ENCODE assay signal across 13 cellular contexts in genomic region chr9:89677696-89678393, GRCh38.
DNase-seq lines count a peak whose midpoint lies in the region; ATAC-seq, FAIRE-seq and TF ChIP-seq lines count a peak whose summit lies in the region.
"Had no signal": no experiment of that assay in that cellular context is flagged by ENCODE, and none has a peak within 500 bp of the region (broad histone marks: within the 10 kb centered on the region; RNA-seq: fewer than 3 reads in every experiment).

No MANE protein-coding gene starts in this region.

- H3K4me3 ChIP-seq in KMS-11 (IDR thresholded peaks at IDR 0.05; ENCODE audit: insufficient read depth, low read depth, low read length), result no peak overlapping the region
- H3K4me3 ChIP-seq in fibroblast of pulmonary artery (replicated peaks; ENCODE audit: low read depth, low read length), result no peak overlapping the region
- H3K4me3 ChIP-seq in skeletal muscle cell (ENCODE audit: low read depth, low read length), result no peak overlapping the region
- H3K4me3 ChIP-seq in OCI-LY7 (ENCODE audit: low read depth, low read length, poor library complexity, severe bottlenecking), result no peak overlapping the region
- H3K4me3 ChIP-seq: lower lobe of right lung had no signal

- DNase-seq in NCI-H2196 treated with DMSO at 0.1 percent for 48 hours (lab: John Stamatoyannopoulos, UW; ENCODE audit: unreplicated experiment) (peak; percentile 75), fibroblast of pulmonary artery (ENCODE audit: low read depth) (peak; percentile 16), skeletal muscle cell (ENCODE audit: low read depth) (peak; percentile 48), D721Med (ENCODE audit: insufficient read length, low spot score) (no peak), OCI-LY7 (ENCODE audit: low spot score) (no peak), HK-2 (ENCODE audit: unreplicated experiment) (no peak)
- no peak for DNase-seq in effector memory CD8-positive, alpha-beta T cell
- DNase-seq: brain microvascular endothelial cell, HFFc6, lower lobe of right lung, NCI-H526 treated with DMSO at 0.1 percent for 48 hours, right cardiac atrium had no signal

- BruUV-seq in OCI-LY7 (replicated peaks; lab: Mats Ljungman, UMichigan), result no TSS peak

- no peaks in the 10 kb centered on the region for H4K20me1 ChIP-seq in KMS-11 (ENCODE audit: insufficient read depth)
- no peaks in the 10 kb centered on the region for H4K20me1 ChIP-seq in OCI-LY7 (ENCODE audit: insufficient read depth, low read length)

- no peaks in the 10 kb centered on the region for H3K36me3 Mint-ChIP-seq in effector memory CD8-positive, alpha-beta T cell (ENCODE audit: insufficient read depth)

- H3K36me3 ChIP-seq in KMS-11 (ENCODE audit: insufficient read depth) (no peaks in the 10 kb centered on the region), OCI-LY7 (ENCODE audit: insufficient read depth, low read length) (no peaks in the 10 kb centered on the region)
- H3K36me3 ChIP-seq: brain microvascular endothelial cell, lower lobe of right lung had no signal

- no peaks in the 10 kb centered on the region for H3K27me3 ChIP-seq in KMS-11 (ENCODE audit: insufficient read depth, low read depth)
- H3K27me3 ChIP-seq: brain microvascular endothelial cell had no signal

- peak overlapping the region; percentile 46 for H2AFZ ChIP-seq in KMS-11 (ENCODE audit: low read depth)
- no peak overlapping the region for H2AFZ ChIP-seq in OCI-LY7 (ENCODE audit: low read length)

- H3K27ac ChIP-seq in KMS-11, result peak overlapping the region; percentile 71
- H3K27ac ChIP-seq in OCI-LY7 (ENCODE audit: low read depth, low read length, poor library complexity, severe bottlenecking), result no peak overlapping the region
- H3K27ac ChIP-seq: brain microvascular endothelial cell, lower lobe of right lung had no signal

- intact Hi-C loops in OCI-LY7 (cut with micrococcal nuclease; ENCODE audit: unreplicated experiment), result no loop called here

- H3K27ac Mint-ChIP-seq in effector memory CD8-positive, alpha-beta T cell, result no peak overlapping the region
- H3K27ac Mint-ChIP-seq: HFFc6 had no signal

- H3K4me1 Mint-ChIP-seq in effector memory CD8-positive, alpha-beta T cell (ENCODE audit: low read depth in 2 of 2), result no peaks in the 10 kb centered on the region

- H3K4me3 Mint-ChIP-seq in effector memory CD8-positive, alpha-beta T cell, result no peak overlapping the region
- H3K4me3 Mint-ChIP-seq: HFFc6 had no signal

- CTCF ChIA-PET in OCI-LY7 (lab: Charles Lee; ENCODE audit: unreplicated experiment), result no interaction called here

- no peak for ATAC-seq in effector memory CD8-positive, alpha-beta T cell (replicated peaks)
- ATAC-seq: lower lobe of right lung, right cardiac atrium had no signal

- no peaks in the 10 kb centered on the region for H3K9me3 Mint-ChIP-seq in effector memory CD8-positive, alpha-beta T cell

- POLR2A ChIA-PET in OCI-LY7 (lab: Charles Lee), result interaction anchor here (1.2 kb wide), 1 partner anchor 11 kb away, joined by 4 read pairs; no protein-coding TSS in a partner anchor

- no peaks in the 10 kb centered on the region for H3K79me2 ChIP-seq in KMS-11 (ENCODE audit: insufficient read depth, low read depth)
- H3K79me2 ChIP-seq in OCI-LY7 (ENCODE audit: insufficient read depth, low read depth, low read length), result no peaks in the 10 kb centered on the region

- H3K9me2 ChIP-seq in OCI-LY7 (ENCODE audit: insufficient read depth, low read length), result no peaks in the 10 kb centered on the region

- H3K4me1 ChIP-seq in KMS-11 (ENCODE audit: low read depth, poor library complexity, severe bottlenecking), result peaks cover 41% of the 10 kb centered on the region
- no peaks in the 10 kb centered on the region for H3K4me1 ChIP-seq in OCI-LY7 (ENCODE audit: insufficient read depth, low read length, poor library complexity, severe bottlenecking)

- peaks cover 7 to 13% of the 10 kb centered on the region in 2 donors for H3K27me3 Mint-ChIP-seq in effector memory CD8-positive, alpha-beta T cell

- no peaks in the 10 kb centered on the region for H3K9me3 ChIP-seq in OCI-LY7 (ENCODE audit: low read length)
- H3K9me3 ChIP-seq: lower lobe of right lung had no signal

- no peak for TF ChIP-seq CTCF in KMS-11 (conservative IDR thresholded peaks at IDR 0.05; ENCODE audit: low read depth, low read length)
- TF ChIP-seq CTCF in fibroblast of pulmonary artery (IDR thresholded peaks at IDR 0.05; ENCODE audit: low read length, missing control alignments), result no peak
- TF ChIP-seq CTCF in D721Med (IDR thresholded peaks at IDR 0.05; ENCODE audit: insufficient read depth, missing control alignments), result no peak
- no peak for TF ChIP-seq CTCF in OCI-LY7 (conservative IDR thresholded peaks at IDR 0.05; ENCODE audit: low read length)

- H3K4me2 ChIP-seq in KMS-11, result peak overlapping the region; percentile 97
- no peak overlapping the region for H3K4me2 ChIP-seq in OCI-LY7 (ENCODE audit: low read length)

- FAIRE-seq in D721Med (lab: Jason Lieb, UNC), result no peak

- peak overlapping the region; percentile 61 for H3K9ac ChIP-seq in KMS-11

Comparison
In these comparisons a context has a peak if more than half of its experiments do, and no peak if none do; other contexts are left out.
1. DNase-seq: peak in NCI-H2196 treated with DMSO at 0.1 percent for 48 hours (single experiment), fibroblast of pulmonary artery (single experiment) and skeletal muscle cell (single experiment); none in effector memory CD8-positive, alpha-beta T cell (0 of 3), D721Med (single experiment), OCI-LY7 (single experiment) and HK-2 (single experiment).